Comparison of ENCODE assay signal across 1 cellular context in genomic region chr14:77097689-77098469, GRCh38.
TF ChIP-seq lines count a peak whose summit lies in the region.

A gene with protein sequence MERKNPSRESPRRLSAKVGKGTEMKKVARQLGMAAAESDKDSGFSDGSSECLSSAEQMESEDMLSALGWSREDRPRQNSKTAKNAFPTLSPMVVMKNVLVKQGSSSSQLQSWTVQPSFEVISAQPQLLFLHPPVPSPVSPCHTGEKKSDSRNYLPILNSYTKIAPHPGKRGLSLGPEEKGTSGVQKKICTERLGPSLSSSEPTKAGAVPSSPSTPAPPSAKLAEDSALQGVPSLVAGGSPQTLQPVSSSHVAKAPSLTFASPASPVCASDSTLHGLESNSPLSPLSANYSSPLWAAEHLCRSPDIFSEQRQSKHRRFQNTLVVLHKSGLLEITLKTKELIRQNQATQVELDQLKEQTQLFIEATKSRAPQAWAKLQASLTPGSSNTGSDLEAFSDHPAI (plus strand): TSS chr14:77098258. CDS start chr14:77105709, 7,451 bp downstream.

TF ChIP-seq in GM12878, 131 proteins besides CTCF, POLR2A, EP300 and RAD21 (continued from another document and continues in another):
- TF ChIP-seq POLR2AphosphoS2 (IDR thresholded peaks at IDR 0.05; ENCODE audit: low read depth, low read length) (peak; percentile 72; the same call in 1 of the 2 replicates), IRF4 (IDR thresholded peaks at IDR 0.05; ENCODE audit: low read depth, low read length) (no peak), SIN3A (IDR thresholded peaks at IDR 0.05; ENCODE audit: low read depth, low read length) (peak; percentile 75), USF2 (IDR thresholded peaks at IDR 0.05; ENCODE audit: borderline replicate concordance, low read depth, low read length) (peak; percentile 92), TARDBP (IDR thresholded peaks at IDR 0.05; ENCODE audit: borderline replicate concordance) (peak; percentile 76; the same call in 1 of the 2 replicates), BHLHE40 (IDR thresholded peaks at IDR 0.05; ENCODE audit: borderline replicate concordance in 1 of 2, low read depth in 2 of 2, low read length in 1 of 2) (peak; percentile 65 to 92), NR2F1 (conservative IDR thresholded peaks at IDR 0.05) (peak; percentile 76), PAX5 (IDR thresholded peaks at IDR 0.05; ENCODE audit: borderline replicate concordance, low read depth, low read length) (peak; percentile 16; the same call in 1 of the 2 replicates), NKRF (conservative IDR thresholded peaks at IDR 0.05) (peak; percentile 92), CHD2 (IDR thresholded peaks at IDR 0.05; ENCODE audit: borderline replicate concordance, low read depth, low read length) (peak; percentile 93), ZNF24 (IDR thresholded peaks at IDR 0.05) (no peak; the same call in 1 of the 2 replicates), HCFC1 (IDR thresholded peaks at IDR 0.05; ENCODE audit: low read length) (peak; percentile 79), HDAC6 (IDR thresholded peaks at IDR 0.05; ENCODE audit: unreplicated experiment) (peak; percentile 34), CUX1 (IDR thresholded peaks at IDR 0.05; ENCODE audit: insufficient replicate concordance, low read depth, low read length) (peak; percentile 23), CEBPB (IDR thresholded peaks at IDR 0.05; ENCODE audit: borderline replicate concordance in 1 of 2, low read depth in 2 of 2, low read length in 2 of 2) (no peak), CHD1 (IDR thresholded peaks at IDR 0.05; ENCODE audit: low read depth, low read length) (no peak), JUND (IDR thresholded peaks at IDR 0.05; ENCODE audit: low read depth, low read length) (no peak), FOXK2 (IDR thresholded peaks at IDR 0.05) (no peak), SMAD1 (IDR thresholded peaks at IDR 0.05; ENCODE audit: low read depth, partially characterized antibody) (no peak), RUNX3 (IDR thresholded peaks at IDR 0.05; ENCODE audit: low read length) (peak; percentile 62), NR2C2 (IDR thresholded peaks at IDR 0.05; ENCODE audit: borderline replicate concordance, control insufficient read depth, insufficient read length, low read depth) (no peak), RBBP5 (conservative IDR thresholded peaks at IDR 0.05) (no peak), GATAD2B (conservative IDR thresholded peaks at IDR 0.05; ENCODE audit: low read depth) (no peak; the same call in none of the 2 replicates), CHD4 (IDR thresholded peaks at IDR 0.05) (no peak), TAF1 (IDR thresholded peaks at IDR 0.05; ENCODE audit: borderline replicate concordance, low read depth, low read length) (no peak; the same call in 1 of the 2 replicates), FOXM1 (IDR thresholded peaks at IDR 0.05; ENCODE audit: low read depth, low read length) (no peak), ZZZ3 (IDR thresholded peaks at IDR 0.05; ENCODE audit: control insufficient read depth, insufficient read length, low read depth) (no peak), SMAD5 (IDR thresholded peaks at IDR 0.05; ENCODE audit: low read depth) (no peak), NR2C1 (IDR thresholded peaks at IDR 0.05) (peak; percentile 82), MEF2A (IDR thresholded peaks at IDR 0.05; ENCODE audit: insufficient read depth, low read depth, low read length) (peak; percentile 75), MTA2 (IDR thresholded peaks at IDR 0.05; ENCODE audit: low read depth) (no peak), TBL1XR1 (IDR thresholded peaks at IDR 0.05; ENCODE audit: low read depth, low read length) (peak; percentile 35; the same call in 1 of the 2 replicates)
- TF ChIP-seq, protein P1, sequence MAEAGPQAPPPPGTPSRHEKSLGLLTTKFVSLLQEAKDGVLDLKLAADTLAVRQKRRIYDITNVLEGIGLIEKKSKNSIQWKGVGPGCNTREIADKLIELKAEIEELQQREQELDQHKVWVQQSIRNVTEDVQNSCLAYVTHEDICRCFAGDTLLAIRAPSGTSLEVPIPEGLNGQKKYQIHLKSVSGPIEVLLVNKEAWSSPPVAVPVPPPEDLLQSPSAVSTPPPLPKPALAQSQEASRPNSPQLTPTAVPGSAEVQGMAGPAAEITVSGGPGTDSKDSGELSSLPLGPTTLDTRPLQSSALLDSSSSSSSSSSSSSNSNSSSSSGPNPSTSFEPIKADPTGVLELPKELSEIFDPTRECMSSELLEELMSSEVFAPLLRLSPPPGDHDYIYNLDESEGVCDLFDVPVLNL (IDR thresholded peaks at IDR 0.05; ENCODE audit: low read depth, low read length): peak; percentile 57; the same call in 1 of the 2 replicates
- TF ChIP-seq, protein P2, sequence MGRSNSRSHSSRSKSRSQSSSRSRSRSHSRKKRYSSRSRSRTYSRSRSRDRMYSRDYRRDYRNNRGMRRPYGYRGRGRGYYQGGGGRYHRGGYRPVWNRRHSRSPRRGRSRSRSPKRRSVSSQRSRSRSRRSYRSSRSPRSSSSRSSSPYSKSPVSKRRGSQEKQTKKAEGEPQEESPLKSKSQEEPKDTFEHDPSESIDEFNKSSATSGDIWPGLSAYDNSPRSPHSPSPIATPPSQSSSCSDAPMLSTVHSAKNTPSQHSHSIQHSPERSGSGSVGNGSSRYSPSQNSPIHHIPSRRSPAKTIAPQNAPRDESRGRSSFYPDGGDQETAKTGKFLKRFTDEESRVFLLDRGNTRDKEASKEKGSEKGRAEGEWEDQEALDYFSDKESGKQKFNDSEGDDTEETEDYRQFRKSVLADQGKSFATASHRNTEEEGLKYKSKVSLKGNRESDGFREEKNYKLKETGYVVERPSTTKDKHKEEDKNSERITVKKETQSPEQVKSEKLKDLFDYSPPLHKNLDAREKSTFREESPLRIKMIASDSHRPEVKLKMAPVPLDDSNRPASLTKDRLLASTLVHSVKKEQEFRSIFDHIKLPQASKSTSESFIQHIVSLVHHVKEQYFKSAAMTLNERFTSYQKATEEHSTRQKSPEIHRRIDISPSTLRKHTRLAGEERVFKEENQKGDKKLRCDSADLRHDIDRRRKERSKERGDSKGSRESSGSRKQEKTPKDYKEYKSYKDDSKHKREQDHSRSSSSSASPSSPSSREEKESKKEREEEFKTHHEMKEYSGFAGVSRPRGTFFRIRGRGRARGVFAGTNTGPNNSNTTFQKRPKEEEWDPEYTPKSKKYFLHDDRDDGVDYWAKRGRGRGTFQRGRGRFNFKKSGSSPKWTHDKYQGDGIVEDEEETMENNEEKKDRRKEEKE (IDR thresholded peaks at IDR 0.05): no peak; the same call in 1 of the 2 replicates
- TF ChIP-seq, protein P3, sequence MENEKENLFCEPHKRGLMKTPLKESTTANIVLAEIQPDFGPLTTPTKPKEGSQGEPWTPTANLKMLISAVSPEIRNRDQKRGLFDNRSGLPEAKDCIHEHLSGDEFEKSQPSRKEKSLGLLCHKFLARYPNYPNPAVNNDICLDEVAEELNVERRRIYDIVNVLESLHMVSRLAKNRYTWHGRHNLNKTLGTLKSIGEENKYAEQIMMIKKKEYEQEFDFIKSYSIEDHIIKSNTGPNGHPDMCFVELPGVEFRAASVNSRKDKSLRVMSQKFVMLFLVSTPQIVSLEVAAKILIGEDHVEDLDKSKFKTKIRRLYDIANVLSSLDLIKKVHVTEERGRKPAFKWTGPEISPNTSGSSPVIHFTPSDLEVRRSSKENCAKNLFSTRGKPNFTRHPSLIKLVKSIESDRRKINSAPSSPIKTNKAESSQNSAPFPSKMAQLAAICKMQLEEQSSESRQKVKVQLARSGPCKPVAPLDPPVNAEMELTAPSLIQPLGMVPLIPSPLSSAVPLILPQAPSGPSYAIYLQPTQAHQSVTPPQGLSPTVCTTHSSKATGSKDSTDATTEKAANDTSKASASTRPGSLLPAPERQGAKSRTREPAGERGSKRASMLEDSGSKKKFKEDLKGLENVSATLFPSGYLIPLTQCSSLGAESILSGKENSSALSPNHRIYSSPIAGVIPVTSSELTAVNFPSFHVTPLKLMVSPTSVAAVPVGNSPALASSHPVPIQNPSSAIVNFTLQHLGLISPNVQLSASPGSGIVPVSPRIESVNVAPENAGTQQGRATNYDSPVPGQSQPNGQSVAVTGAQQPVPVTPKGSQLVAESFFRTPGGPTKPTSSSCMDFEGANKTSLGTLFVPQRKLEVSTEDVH (IDR thresholded peaks at IDR 0.05; ENCODE audit: low read depth, partially characterized antibody): peak; percentile 83
- TF ChIP-seq, protein P4, sequence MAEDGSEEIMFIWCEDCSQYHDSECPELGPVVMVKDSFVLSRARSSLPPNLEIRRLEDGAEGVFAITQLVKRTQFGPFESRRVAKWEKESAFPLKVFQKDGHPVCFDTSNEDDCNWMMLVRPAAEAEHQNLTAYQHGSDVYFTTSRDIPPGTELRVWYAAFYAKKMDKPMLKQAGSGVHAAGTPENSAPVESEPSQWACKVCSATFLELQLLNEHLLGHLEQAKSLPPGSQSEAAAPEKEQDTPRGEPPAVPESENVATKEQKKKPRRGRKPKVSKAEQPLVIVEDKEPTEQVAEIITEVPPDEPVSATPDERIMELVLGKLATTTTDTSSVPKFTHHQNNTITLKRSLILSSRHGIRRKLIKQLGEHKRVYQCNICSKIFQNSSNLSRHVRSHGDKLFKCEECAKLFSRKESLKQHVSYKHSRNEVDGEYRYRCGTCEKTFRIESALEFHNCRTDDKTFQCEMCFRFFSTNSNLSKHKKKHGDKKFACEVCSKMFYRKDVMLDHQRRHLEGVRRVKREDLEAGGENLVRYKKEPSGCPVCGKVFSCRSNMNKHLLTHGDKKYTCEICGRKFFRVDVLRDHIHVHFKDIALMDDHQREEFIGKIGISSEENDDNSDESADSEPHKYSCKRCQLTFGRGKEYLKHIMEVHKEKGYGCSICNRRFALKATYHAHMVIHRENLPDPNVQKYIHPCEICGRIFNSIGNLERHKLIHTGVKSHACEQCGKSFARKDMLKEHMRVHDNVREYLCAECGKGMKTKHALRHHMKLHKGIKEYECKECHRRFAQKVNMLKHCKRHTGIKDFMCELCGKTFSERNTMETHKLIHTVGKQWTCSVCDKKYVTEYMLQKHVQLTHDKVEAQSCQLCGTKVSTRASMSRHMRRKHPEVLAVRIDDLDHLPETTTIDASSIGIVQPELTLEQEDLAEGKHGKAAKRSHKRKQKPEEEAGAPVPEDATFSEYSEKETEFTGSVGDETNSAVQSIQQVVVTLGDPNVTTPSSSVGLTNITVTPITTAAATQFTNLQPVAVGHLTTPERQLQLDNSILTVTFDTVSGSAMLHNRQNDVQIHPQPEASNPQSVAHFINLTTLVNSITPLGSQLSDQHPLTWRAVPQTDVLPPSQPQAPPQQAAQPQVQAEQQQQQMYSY (CRISPR knock-in tag; IDR thresholded peaks at IDR 0.05): no peak
